8 cellular contexts compared by ENCODE assay signal in the genomic region with DNA sequence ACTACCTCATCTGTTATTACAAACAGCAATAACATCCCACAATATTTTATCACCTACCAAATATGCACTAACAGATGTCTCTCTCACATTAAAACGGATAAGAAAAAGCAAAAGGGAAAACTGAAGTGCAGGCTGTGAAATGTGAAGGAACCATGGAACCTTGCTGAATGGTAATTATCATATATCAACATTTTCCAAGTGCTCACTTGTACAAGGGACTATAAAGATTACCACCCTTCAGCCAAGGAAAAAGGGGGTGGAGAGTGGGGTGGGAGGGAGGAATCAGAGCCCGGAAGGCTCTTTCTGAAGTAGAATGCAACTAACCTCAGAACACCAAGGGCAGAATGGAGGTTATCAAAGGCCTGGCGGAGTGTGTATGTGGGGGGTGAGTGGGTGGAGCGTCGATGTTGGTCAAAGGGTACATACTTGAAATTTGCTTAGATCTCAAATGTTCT. TPM values are rescaled to one million over a fixed set of nuclear protein-coding genes. Genes with fewer than 3 reads are reported as not detected.
DNase-seq lines count a peak whose midpoint lies in the region; ATAC-seq and TF ChIP-seq lines count a peak whose summit lies in the region.

No MANE protein-coding gene starts in this region.

- ATAC-seq in HG03025 (IDR thresholded peaks at IDR 0.05; ENCODE audit: low FRiP score, unreplicated experiment) = no peak

- H3K4me3 Mint-ChIP-seq in osteocyte (ENCODE audit: unreplicated experiment) = peak overlapping the region; percentile 87

- H3K9me3 Mint-ChIP-seq in osteocyte (ENCODE audit: unreplicated experiment) = no peaks in the 10 kb centered on the region

- no peak for TF ChIP-seq CTCF in epithelial cell of esophagus (IDR thresholded peaks at IDR 0.05; ENCODE audit: insufficient read depth, low read depth, low read length, missing control alignments)
- no peak for TF ChIP-seq CTCF in osteocyte (IDR thresholded peaks at IDR 0.05)

- peak overlapping the region; percentile 79 for H3K27ac Mint-ChIP-seq in osteocyte (ENCODE audit: unreplicated experiment)

- peak overlapping the region; percentile 94 for H3K4me3 ChIP-seq in epithelial cell of esophagus (ENCODE audit: low read length)

- DNase-seq in activated gamma-delta T cell treated with Interleukin-2 at 50 U/mL for 16 hours = peak; percentile 12
- no peak for DNase-seq in activated gamma-delta T cell (lab: John Stamatoyannopoulos, UW)
- DNase-seq in activated CD4-positive, alpha-beta T cell treated with anti-CD3 and anti-CD28 coated beads for 48 hours = peak; percentile 22
- no peak for DNase-seq in epithelial cell of esophagus (ENCODE audit: low read depth)
- no peak for DNase-seq in osteocyte (ENCODE audit: extremely low spot score, unreplicated experiment)
- no peak for DNase-seq in SKM-1 treated with dmso at 0.1 percent for 144 hours (lab: John Stamatoyannopoulos, UW; ENCODE audit: unreplicated experiment)
- DNase-seq in NCI-H774 (lab: John Stamatoyannopoulos, UW) = no peak

- H3K4me1 Mint-ChIP-seq in osteocyte (ENCODE audit: unreplicated experiment) = peaks cover 8% of the 10 kb centered on the region

- H3K27me3 Mint-ChIP-seq in osteocyte (ENCODE audit: unreplicated experiment) = no peaks in the 10 kb centered on the region

- H3K36me3 Mint-ChIP-seq in osteocyte (ENCODE audit: unreplicated experiment) = peaks cover 2% of the 10 kb centered on the region

RNA-seq across cellular contexts. Expression of gene SNX6, which starts 1.2 kb away (rescaled TPM):
- 80.0 and 92.0 TPM in 2 replicates for total RNA-seq in osteocyte

Comparison
In these comparisons a context has a peak if more than half of its experiments do, and no peak if none do; other contexts are left out.
1. DNase-seq: peak in activated gamma-delta T cell treated with Interleukin-2 at 50 U/mL for 16 hours (single experiment) and activated CD4-positive, alpha-beta T cell treated with anti-CD3 and anti-CD28 coated beads for 48 hours (single experiment); none in activated gamma-delta T cell (single experiment), epithelial cell of esophagus (single experiment), osteocyte (single experiment), SKM-1 treated with dmso at 0.1 percent for 144 hours (single experiment) and NCI-H774 (single experiment).